ENCODE assay signal across 13 cellular contexts in genomic region chr5:38532165-38532669, GRCh38. TPM values are rescaled to one million over a fixed set of nuclear protein-coding genes. Genes with fewer than 3 reads are reported as not detected.
DNase-seq lines count a peak whose midpoint lies in the region; ATAC-seq and TF ChIP-seq lines count a peak whose summit lies in the region.
"Had no signal": no experiment of that assay in that cellular context is flagged by ENCODE, and none has a peak within 500 bp of the region (broad histone marks: within the 10 kb centered on the region; RNA-seq: fewer than 3 reads in every experiment).

No MANE protein-coding gene starts in this region.

- intact Hi-C loops in gastrocnemius medialis (cut with DNase I; ENCODE audit: low total_unique reads): no loop called here

- H3K9me2 ChIP-seq in hepatocyte (replicated peaks; ENCODE audit: insufficient read depth): no peaks in the 10 kb centered on the region

- H3K27me3 ChIP-seq in hepatocyte (no peaks in the 10 kb centered on the region), gastrocnemius medialis (no peaks in the 10 kb centered on the region)

- H3K27ac ChIP-seq in hepatocyte (peak overlapping the region; percentile 72), gastrocnemius medialis (peak overlapping the region; percentile 78 to 87 (median 85))

- peak; percentile 94 for DNase-seq in NCI-H1105 (lab: John Stamatoyannopoulos, UW)
- DNase-seq in SHP77 (lab: John Stamatoyannopoulos, UW): peak; percentile 91 to 93
- DNase-seq in hepatocyte (ENCODE audit: low spot score): no peak
- DNase-seq in gastrocnemius medialis: no peak
- no peak for DNase-seq in activated CD8-positive, alpha-beta memory T cell treated with anti-CD3 and anti-CD28 coated beads for 24 hours
- DNase-seq in stimulated activated naive CD4-positive, alpha-beta T cell (lab: John Stamatoyannopoulos, UW): no peak
- DNase-seq in occipital lobe (lab: John Stamatoyannopoulos, UW): no peak
- DNase-seq: activated CD8-positive, alpha-beta T cell treated with anti-CD3 and anti-CD28 coated beads, Interleukin-2, amount 10 ng/mL, durations not matched to agents 7 days and 5 days; activated naive CD4-positive, alpha-beta T cell treated with anti-CD3 and anti-CD28 coated beads, Interleukin-2, amount 10 ng/mL, durations not matched to agents 7 days and 5 days; CD4-positive, alpha-beta memory T cell; NCI-H1048 had no signal

- TF ChIP-seq CTCF in hepatocyte (IDR thresholded peaks at IDR 0.05; ENCODE audit: poor library complexity) (no peak), gastrocnemius medialis (IDR thresholded peaks at IDR 0.05 in 4 of 5, conservative IDR thresholded peaks at IDR 0.05 in 1 of 5) (no peak)

- no peak for TF ChIP-seq POLR2A in gastrocnemius medialis (IDR thresholded peaks at IDR 0.05)

- H3K9me3 ChIP-seq in hepatocyte (ENCODE audit: low read depth): no peaks in the 10 kb centered on the region
- no peaks in the 10 kb centered on the region for H3K9me3 ChIP-seq in gastrocnemius medialis

- no peak overlapping the region for H2AFZ ChIP-seq in hepatocyte

- 68% methylated on average over 9 of the region's 9 CpGs for WGBS in hepatocyte (ENCODE audit: low lambda C conversion rate, missing lambda C conversion rate)

- no peaks in the 10 kb centered on the region for H3K36me3 ChIP-seq in hepatocyte (replicated peaks; ENCODE audit: insufficient read depth, low read depth)
- peaks cover 0 to 15% of the 10 kb centered on the region in 2 donors for H3K36me3 ChIP-seq in gastrocnemius medialis

- peaks cover 91% of the 10 kb centered on the region for H3K79me2 ChIP-seq in hepatocyte

- peak; percentile 28 to 56 for ATAC-seq in gastrocnemius medialis
- ATAC-seq: activated CD8-positive, alpha-beta T cell treated with anti-CD3 and anti-CD28 coated beads, Interleukin-2, amount 10 ng/mL, durations not matched to agents 7 days and 5 days; stimulated activated effector memory CD8-positive, alpha-beta T cell treated with anti-CD3 and anti-CD28 coated beads, Interleukin-12 subunit alpha, Interleukin-12 subunit beta, amount 100 ng/mL, for 72 hours had no signal

- no peaks in the 10 kb centered on the region for H4K20me1 ChIP-seq in hepatocyte (ENCODE audit: insufficient read depth, poor library complexity, severe bottlenecking)

- in situ Hi-C loops in gastrocnemius medialis (cut with MboI; ENCODE audit: low sequenced_read_pairs in 4 of 4): loop anchor here in 2 of 4 donors (10.0 kb wide), 2 partner anchors 63 to 87 kb away; no protein-coding TSS in a partner anchor

- peak overlapping the region; percentile 47 for H3K4me2 ChIP-seq in hepatocyte

- H3K4me3 ChIP-seq in hepatocyte (no peak overlapping the region), gastrocnemius medialis (peak overlapping the region in 1 of 4 donors; percentile 18)

- H3K4me1 ChIP-seq in hepatocyte (ENCODE audit: insufficient read depth): peaks cover 49% of the 10 kb centered on the region
- peaks cover 60 to 73% of the 10 kb centered on the region in 2 donors for H3K4me1 ChIP-seq in gastrocnemius medialis

RNA-seq across cellular contexts. Expression of gene LIFR, which starts 24.2 kb away (rescaled TPM):
- total RNA-seq in hepatocyte: 61.3 and 83.8 TPM in 2 replicates
- 50.2 and 69.2 TPM in 2 replicates for polyA plus RNA-seq in hepatocyte
- 100 to 1,000 TPM in 1 of 4 donors, 10 to 100 TPM in 3; 80.0 to 233 (median 89.5) TPM for total RNA-seq in gastrocnemius medialis
- total RNA-seq in occipital lobe: 83.4 TPM
- total RNA-seq: activated CD8-positive, alpha-beta T cell treated with anti-CD3 and anti-CD28 coated beads, Interleukin-2, amount 10 ng/mL, durations not matched to agents 7 days and 5 days; OCI-LY7 had no signal
- polyA plus RNA-seq: CD4-positive, alpha-beta memory T cell had no signal

Comparison
In these comparisons a context has a peak if more than half of its experiments do, and no peak if none do; other contexts are left out.
1. DNase-seq: peak in NCI-H1105 (single experiment) and SHP77 (2 of 2); none in hepatocyte (single experiment), gastrocnemius medialis (0 of 2), activated CD8-positive, alpha-beta memory T cell treated with anti-CD3 and anti-CD28 coated beads for 24 hours (single experiment), stimulated activated naive CD4-positive, alpha-beta T cell (0 of 6) and occipital lobe (single experiment).